In genomic region chr20:32227316-32227715, GRCh38 we compare ENCODE assay signal across 18 cellular contexts. TPM values are rescaled to one million over a fixed set of nuclear protein-coding genes. Genes with fewer than 3 reads are reported as not detected.
DNase-seq lines count a peak whose midpoint lies in the region; ATAC-seq and TF ChIP-seq lines count a peak whose summit lies in the region.
"Had no signal": no experiment of that assay in that cellular context is flagged by ENCODE, and none has a peak within 500 bp of the region (broad histone marks: within the 10 kb centered on the region; RNA-seq: fewer than 3 reads in every experiment).

No MANE protein-coding gene starts in this region.

- H3K27ac ChIP-seq in Peyer's patch (peak overlapping the region in 3 of 4 donors; percentile 69 to 96 (median 86)), right lobe of liver (peak overlapping the region in 2 of 3 donors; percentile 48 to 72), gastrocnemius medialis (peak overlapping the region; percentile 42 to 72 (median 58))
- H3K27ac ChIP-seq: cardiac muscle cell, vagina had no signal

- H3K4me1 ChIP-seq in Peyer's patch (peaks cover 0 to 31% (median 8%) of the 10 kb centered on the region in 4 donors), right lobe of liver (peaks cover 0 to 31% (median 10%) of the 10 kb centered on the region in 4 donors), gastrocnemius medialis (peaks cover 13 to 18% of the 10 kb centered on the region in 2 donors)

- TF ChIP-seq POLR2A in Peyer's patch (IDR thresholded peaks at IDR 0.05) (no peak), right lobe of liver (IDR thresholded peaks at IDR 0.05) (no peak), gastrocnemius medialis (IDR thresholded peaks at IDR 0.05) (no peak)

- H3K36me3 ChIP-seq in Peyer's patch, result peaks cover 0 to 50% (median 0%) of the 10 kb centered on the region in 3 donors
- peaks cover 0 to 35% (median 8%) of the 10 kb centered on the region in 4 donors for H3K36me3 ChIP-seq in right lobe of liver
- peaks cover 0 to 57% of the 10 kb centered on the region in 2 donors for H3K36me3 ChIP-seq in gastrocnemius medialis

- H3K27me3 ChIP-seq in Peyer's patch (no peaks in the 10 kb centered on the region), right lobe of liver (no peaks in the 10 kb centered on the region), gastrocnemius medialis (no peaks in the 10 kb centered on the region)
- H3K27me3 ChIP-seq: cardiac muscle cell, vagina had no signal

- WGBS in right lobe of liver (ENCODE audit: insufficient coverage, low coverage, low lambda C conversion rate, missing lambda C conversion rate), result 42% methylated on average over 4 of the region's 6 CpGs

- H3K4me3 ChIP-seq in Peyer's patch (no peak overlapping the region), right lobe of liver (no peak overlapping the region), gastrocnemius medialis (no peak overlapping the region)
- H3K4me3 ChIP-seq: cardiac muscle cell, vagina had no signal

- intact Hi-C loops in right lobe of liver (cut with DNase I) (loop anchor here in 1 of 2 donors (10.0 kb wide), 1 partner anchor 73 kb away; no protein-coding TSS in a partner anchor), gastrocnemius medialis (cut with DNase I; ENCODE audit: low total_unique reads) (no loop called here)

- peak; percentile 39 for DNase-seq in GF-D8 (lab: John Stamatoyannopoulos, UW)
- no peak for DNase-seq in Peyer's patch
- DNase-seq in right lobe of liver, result peak in 1 of 3 donors; percentile 69
- DNase-seq in gastrocnemius medialis, result no peak
- DNase-seq in AG20443 (ENCODE audit: low spot score), result no peak
- DNase-seq: activated CD8-positive, alpha-beta T cell treated with anti-CD3 and anti-CD28 coated beads for 36 hours; AML-193; HFFc6; mammary epithelial cell; NCI-H1105 treated with DMSO at 0.1 percent for 48 hours; NCI-H526; SHP77; stimulated activated naive CD4-positive, alpha-beta T cell had no signal

- H3K9me3 ChIP-seq in Peyer's patch (no peaks in the 10 kb centered on the region), right lobe of liver (no peaks in the 10 kb centered on the region), gastrocnemius medialis (no peaks in the 10 kb centered on the region)
- H3K9me3 ChIP-seq: vagina had no signal

- in situ Hi-C loops in gastrocnemius medialis (cut with MboI; ENCODE audit: low sequenced_read_pairs in 4 of 4), result no loop called here

- ATAC-seq in right lobe of liver, result peak; percentile 54 to 66 (median 60)
- ATAC-seq in gastrocnemius medialis, result no peak
- ATAC-seq in GM21825 (IDR thresholded peaks at IDR 0.05; ENCODE audit: unreplicated experiment), result no peak
- ATAC-seq in HG02852 (IDR thresholded peaks at IDR 0.05; ENCODE audit: unreplicated experiment), result no peak
- ATAC-seq: activated CD8-positive, alpha-beta T cell treated with anti-CD3 and anti-CD28 coated beads for 36 hours; natural killer cell treated with Interleukin-12 subunit alpha and Interleukin-12 subunit beta and Interleukin-15 and Interleukin-18, amount 100 ng/mL, for 72 hours had no signal

- TF ChIP-seq CTCF in Peyer's patch (IDR thresholded peaks at IDR 0.05) (peak in 1 of 6 experiments; percentile 11), right lobe of liver (IDR thresholded peaks at IDR 0.05) (no peak), gastrocnemius medialis (IDR thresholded peaks at IDR 0.05 in 4 of 5, conservative IDR thresholded peaks at IDR 0.05 in 1 of 5) (no peak)

RNA-seq across cellular contexts. Expression of gene POFUT1, which starts 19.6 kb away (rescaled TPM):
- total RNA-seq in Peyer's patch (100 to 1,000 TPM in 1 of 4 donors, 10 to 100 TPM in 3; 42.9 to 118 (median 55.7) TPM), right lobe of liver (10 to 100 TPM; 24.2 to 40.2 (median 28.7) TPM), gastrocnemius medialis (10 to 100 TPM; 15.3 to 20.7 (median 18.4) TPM)

RNA-seq across cellular contexts. Expression of gene PLAGL2, which starts 19.8 kb away (rescaled TPM):
- total RNA-seq in Peyer's patch, result 10 to 100 TPM in 3 of 4 donors, 1 to 10 TPM in 1; 5.8 to 55.9 (median 25.8) TPM
- total RNA-seq in right lobe of liver, result 1 to 10 TPM; 1.5 to 3.1 (median 2.4) TPM
- 1 to 10 TPM; 1.4 to 6.5 (median 5.8) TPM for total RNA-seq in gastrocnemius medialis

RNA-seq across cellular contexts. Expression of gene KIF3B, which starts 50.1 kb away (rescaled TPM):
- 10 to 100 TPM; 42.1 to 77.6 (median 57.7) TPM for total RNA-seq in Peyer's patch
- total RNA-seq in right lobe of liver, result 10 to 100 TPM; 16.4 to 23.6 (median 20.7) TPM
- 1 to 10 TPM; 4.8 to 8.7 (median 6.4) TPM for total RNA-seq in gastrocnemius medialis

Comparison
In these comparisons a context has a peak if more than half of its experiments do, and no peak if none do; other contexts are left out.
1. ATAC-seq: peak in right lobe of liver (4 of 4); none in gastrocnemius medialis (0 of 2), GM21825 (single experiment) and HG02852 (single experiment).
2. Peak in every context shown above with its lines, with median percentiles within 50 percentile points of each other: H3K27ac ChIP-seq.